In genomic region chr1:243542726-243543415, GRCh38 we compare ENCODE assay signal across 20 cellular contexts.
"Had no signal": no experiment of that assay in that cellular context is flagged by ENCODE, and none has a peak within 500 bp of the region (broad histone marks: within the 10 kb centered on the region; RNA-seq: fewer than 3 reads in every experiment).

No MANE protein-coding gene starts in this region.

- H2AFZ ChIP-seq: neural progenitor cell had no signal

- H3K9ac ChIP-seq: neural progenitor cell had no signal

- H3K27ac ChIP-seq: brain microvascular endothelial cell, dorsolateral prefrontal cortex, esophagus muscularis mucosa, foreskin keratinocyte, heart right ventricle, left lung, neural progenitor cell, ovary, testis, upper lobe of right lung, VCaP had no signal

- H3K4me2 ChIP-seq: neural progenitor cell had no signal

- H3K36me3 ChIP-seq: brain microvascular endothelial cell, left lung, neural progenitor cell, ovary had no signal

- H3K27me3 ChIP-seq: brain microvascular endothelial cell, dorsolateral prefrontal cortex, esophagus muscularis mucosa, foreskin keratinocyte, heart right ventricle, left lung, neural progenitor cell, ovary, testis, upper lobe of right lung had no signal

- DNase-seq: activated CD4-positive, alpha-beta memory T cell treated with anti-CD3 and anti-CD28 coated beads, Interleukin-2, amount 10 ng/mL, durations not matched to agents 7 days and 5 days; activated CD4-positive, alpha-beta T cell treated with anti-CD3 and anti-CD28 coated beads for 36 hours; activated CD8-positive, alpha-beta memory T cell treated with anti-CD3 and anti-CD28 coated beads, Interleukin-2, amount 50 U/mL, for 4 hours; activated gamma-delta T cell treated with Interleukin-2 at 50 U/mL for 16 hours; activated naive CD8-positive, alpha-beta T cell treated with anti-CD3 and anti-CD28 coated beads for 36 hours; activated T-cell treated with anti-CD3 and anti-CD28 coated beads, Interleukin-2, amount 50 U/mL, for 72 hours; brain microvascular endothelial cell; dorsolateral prefrontal cortex; heart right ventricle; left lung; ovary; stimulated activated CD4-positive, alpha-beta T cell treated with anti-CD3 and anti-CD28 coated beads, Interleukin-4, amount 100 ng/mL, for 1 hour; stimulated activated CD8-positive, alpha-beta memory T cell treated with anti-CD3 and anti-CD28 coated beads, Interleukin-4, amount 100 ng/mL, for 48 hours; T1000; testis; upper lobe of right lung had no signal

- H3K9me3 ChIP-seq: esophagus muscularis mucosa, heart right ventricle, left lung, ovary, testis, upper lobe of right lung had no signal

- ATAC-seq: activated CD4-positive, alpha-beta T cell treated with anti-CD3 and anti-CD28 coated beads for 36 hours; activated T-cell treated with anti-CD3 and anti-CD28 coated beads, Interleukin-2, amount 50 U/mL, for 72 hours; foreskin keratinocyte; heart right ventricle; left lung; upper lobe of right lung had no signal

- H3K4me1 ChIP-seq: foreskin keratinocyte, heart right ventricle, left lung, neural progenitor cell, testis, upper lobe of right lung had no signal

- H3K4me3 ChIP-seq: dorsolateral prefrontal cortex, esophagus muscularis mucosa, heart right ventricle, left lung, neural progenitor cell, ovary, testis, upper lobe of right lung had no signal
